Comparison of ENCODE assay signal across 13 cellular contexts in the genomic region with DNA sequence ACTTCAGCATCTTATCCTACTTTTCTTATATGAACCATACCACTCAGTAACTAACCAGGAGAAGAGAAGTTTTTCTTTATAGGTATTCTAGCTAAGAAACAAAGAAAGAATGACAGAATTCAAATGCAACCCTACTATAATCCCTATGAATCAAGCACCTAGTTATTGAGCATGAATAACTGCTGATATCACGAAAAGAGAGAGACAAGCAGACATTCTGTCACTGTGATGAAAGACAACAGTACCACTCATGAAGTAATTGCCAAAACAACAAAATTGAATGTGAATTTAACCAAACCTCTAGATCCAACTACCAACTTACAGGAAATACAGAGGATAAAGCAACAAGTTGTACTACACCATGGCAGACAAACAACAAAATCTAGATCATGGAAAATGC.
"Had no signal": no experiment of that assay in that cellular context is flagged by ENCODE, and none has a peak within 500 bp of the region (broad histone marks: within the 10 kb centered on the region; RNA-seq: fewer than 3 reads in every experiment).

No MANE protein-coding gene starts in this region.

- DNase-seq: effector CD4-positive, alpha-beta T cell; heart left ventricle; hippocampal formation; naive thymus-derived CD8-positive, alpha-beta T cell; posterior cingulate gyrus; small intestine; stimulated activated CD4-positive, alpha-beta T cell treated with anti-CD3 and anti-CD28 coated beads, Interleukin-12 subunit alpha, Interleukin-12 subunit beta, amount 100 ng/mL, for 4 hours; stimulated activated naive CD4-positive, alpha-beta T cell treated with Interleukin-2 at 50 U/mL for 16 hours; trophoblast cell had no signal

- H3K27me3 ChIP-seq: heart left ventricle, right atrium auricular region had no signal

- H3K4me3 ChIP-seq: coronary artery, heart left ventricle, right atrium auricular region had no signal

- H3K4me3 Mint-ChIP-seq: naive thymus-derived CD8-positive, alpha-beta T cell; neural crest cell had no signal

- H3K9me3 ChIP-seq: heart left ventricle, right atrium auricular region had no signal

- H3K27ac ChIP-seq: coronary artery, heart left ventricle, right atrium auricular region had no signal

- H3K4me1 ChIP-seq: heart left ventricle, right atrium auricular region had no signal

- H3K9me3 Mint-ChIP-seq: naive thymus-derived CD8-positive, alpha-beta T cell; neural crest cell had no signal

- ATAC-seq: esophagus mucosa; heart left ventricle; naive thymus-derived CD8-positive, alpha-beta T cell had no signal

- H3K27me3 Mint-ChIP-seq: naive thymus-derived CD8-positive, alpha-beta T cell had no signal
